Comparison of ENCODE assay signal across 2 cellular contexts in genomic region chr22:46437990-46438389, GRCh38.
TF ChIP-seq lines count a peak whose summit lies in the region.

No MANE protein-coding gene starts in this region.

TF ChIP-seq in IMR-90, 13 proteins besides CTCF, POLR2A, EP300 and RAD21 (continued from another document):
- TF ChIP-seq MAFK (IDR thresholded peaks at IDR 0.05; ENCODE audit: low read depth, low read length) (no peak), MXI1 (IDR thresholded peaks at IDR 0.05; ENCODE audit: borderline replicate concordance, low read depth, low read length) (no peak), USF2 (IDR thresholded peaks at IDR 0.05; ENCODE audit: low read depth, low read length) (no peak), BHLHE40 (IDR thresholded peaks at IDR 0.05; ENCODE audit: low read depth, low read length) (no peak), FOS (IDR thresholded peaks at IDR 0.05; ENCODE audit: low read depth, low read length) (no peak), RCOR1 (IDR thresholded peaks at IDR 0.05; ENCODE audit: insufficient replicate concordance, low read length) (no peak)

TF ChIP-seq in WTC11, 78 proteins besides CTCF, POLR2A, EP300 and RAD21 (continued from another document):
- TF ChIP-seq ZNF281 (CRISPR knock-in tag; IDR thresholded peaks at IDR 0.05) (no peak), TCF7 (CRISPR knock-in tag; IDR thresholded peaks at IDR 0.05; ENCODE audit: low read depth) (no peak), ZNF219 (CRISPR knock-in tag; IDR thresholded peaks at IDR 0.05; ENCODE audit: borderline replicate concordance) (no peak), SP1 (CRISPR knock-in tag; conservative IDR thresholded peaks at IDR 0.05) (no peak), MAX (CRISPR knock-in tag; IDR thresholded peaks at IDR 0.05) (no peak), ATF1 (CRISPR knock-in tag; IDR thresholded peaks at IDR 0.05) (no peak), PREB (CRISPR knock-in tag; IDR thresholded peaks at IDR 0.05; ENCODE audit: borderline replicate concordance) (no peak), ZNF317 (CRISPR knock-in tag; IDR thresholded peaks at IDR 0.05; ENCODE audit: borderline replicate concordance, low read depth) (no peak), TEAD1 (CRISPR knock-in tag; IDR thresholded peaks at IDR 0.05) (no peak), E2F5 (CRISPR knock-in tag; IDR thresholded peaks at IDR 0.05) (no peak), ZSCAN18 (CRISPR knock-in tag; IDR thresholded peaks at IDR 0.05) (no peak), GABPB1 (CRISPR knock-in tag; IDR thresholded peaks at IDR 0.05) (no peak), ZNF232 (CRISPR knock-in tag; IDR thresholded peaks at IDR 0.05) (no peak), FOXP1 (CRISPR knock-in tag; IDR thresholded peaks at IDR 0.05; ENCODE audit: borderline replicate concordance) (no peak), IRF2 (CRISPR knock-in tag; IDR thresholded peaks at IDR 0.05; ENCODE audit: borderline replicate concordance, low read depth) (no peak)
